Comparison of ENCODE assay signal across 17 cellular contexts in the genomic region with DNA sequence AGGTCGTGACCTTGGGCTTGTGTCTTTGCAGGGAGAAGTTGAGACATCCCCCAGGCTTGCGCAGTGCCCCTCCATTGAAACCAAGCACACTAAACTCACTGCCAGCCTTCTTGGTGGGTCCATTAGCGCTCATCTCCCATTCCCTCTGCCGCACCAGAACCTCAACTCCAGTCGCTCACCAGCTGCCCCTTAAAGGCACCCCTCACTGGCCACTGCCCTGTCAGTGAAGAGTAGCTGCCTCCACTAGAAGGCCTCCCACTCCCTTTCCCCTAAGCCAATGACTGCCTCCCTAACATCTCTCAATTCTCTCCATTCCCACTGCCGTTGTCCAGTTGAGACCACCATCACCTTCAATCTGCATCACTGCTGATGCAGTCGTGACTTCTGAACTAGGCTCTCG.
DNase-seq lines count a peak whose midpoint lies in the region; ATAC-seq and TF ChIP-seq lines count a peak whose summit lies in the region.
"Had no signal": no experiment of that assay in that cellular context is flagged by ENCODE, and none has a peak within 500 bp of the region (broad histone marks: within the 10 kb centered on the region; RNA-seq: fewer than 3 reads in every experiment).

No MANE protein-coding gene starts in this region.

- peaks cover 0 to 21% (median 0%) of the 10 kb centered on the region in 4 donors for H3K27me3 ChIP-seq in esophagus muscularis mucosa
- H3K27me3 ChIP-seq in vagina = no peaks in the 10 kb centered on the region
- H3K27me3 ChIP-seq: BLaER1 had no signal

- no peak for TF ChIP-seq EP300 in esophagus muscularis mucosa (IDR thresholded peaks at IDR 0.05)

- peak overlapping the region; percentile 71 for H3K27ac Mint-ChIP-seq in T-helper 2 cell treated with Interferon-gamma antibody and Interleukin-4, amounts not matched to agents 5 μg/mL and 100 μg/mL, for 36 hours
- peak overlapping the region; percentile 77 for H3K27ac Mint-ChIP-seq in activated naive CD8-positive, alpha-beta T cell
- no peak overlapping the region for H3K27ac Mint-ChIP-seq in activated naive CD8-positive, alpha-beta T cell treated with anti-CD3 and anti-CD28 coated beads, Interleukin-2, amount 50 U/mL, for 24 hours
- H3K27ac Mint-ChIP-seq: GM23338 had no signal

- TF ChIP-seq CTCF in esophagus muscularis mucosa (IDR thresholded peaks at IDR 0.05) (no peak), vagina (IDR thresholded peaks at IDR 0.05) (no peak)

- no peak for TF ChIP-seq POLR2A in esophagus muscularis mucosa (IDR thresholded peaks at IDR 0.05; ENCODE audit: low read depth)
- no peak for TF ChIP-seq POLR2A in vagina (IDR thresholded peaks at IDR 0.05)

- no peaks in the 10 kb centered on the region for H3K9me3 Mint-ChIP-seq in T-helper 2 cell treated with Interferon-gamma antibody and Interleukin-4, amounts not matched to agents 5 μg/mL and 100 μg/mL, for 36 hours
- H3K9me3 Mint-ChIP-seq in activated naive CD8-positive, alpha-beta T cell (ENCODE audit: low read depth) = no peaks in the 10 kb centered on the region
- peaks cover 4% of the 10 kb centered on the region for H3K9me3 Mint-ChIP-seq in activated naive CD8-positive, alpha-beta T cell treated with anti-CD3 and anti-CD28 coated beads, Interleukin-2, amount 50 U/mL, for 24 hours
- H3K9me3 Mint-ChIP-seq: GM23338 had no signal

- peak overlapping the region; percentile 37 for H3K4me3 Mint-ChIP-seq in T-helper 2 cell treated with Interferon-gamma antibody and Interleukin-4, amounts not matched to agents 5 μg/mL and 100 μg/mL, for 36 hours
- peak overlapping the region; percentile 43 for H3K4me3 Mint-ChIP-seq in activated naive CD8-positive, alpha-beta T cell
- no peak overlapping the region for H3K4me3 Mint-ChIP-seq in activated naive CD8-positive, alpha-beta T cell treated with anti-CD3 and anti-CD28 coated beads, Interleukin-2, amount 50 U/mL, for 24 hours
- H3K4me3 Mint-ChIP-seq: GM23338 had no signal

- H3K36me3 ChIP-seq in esophagus muscularis mucosa (no peaks in the 10 kb centered on the region), vagina (no peaks in the 10 kb centered on the region)
- H3K36me3 ChIP-seq: BLaER1 had no signal

- no peaks in the 10 kb centered on the region for H3K27me3 Mint-ChIP-seq in T-helper 2 cell treated with Interferon-gamma antibody and Interleukin-4, amounts not matched to agents 5 μg/mL and 100 μg/mL, for 36 hours (ENCODE audit: low read depth)
- no peaks in the 10 kb centered on the region for H3K27me3 Mint-ChIP-seq in activated naive CD8-positive, alpha-beta T cell
- H3K27me3 Mint-ChIP-seq in activated naive CD8-positive, alpha-beta T cell treated with anti-CD3 and anti-CD28 coated beads, Interleukin-2, amount 50 U/mL, for 24 hours = no peaks in the 10 kb centered on the region

- 77% methylated on average over 8 of the region's 8 CpGs for WGBS in esophagus muscularis mucosa

- no peak for ATAC-seq in activated naive CD8-positive, alpha-beta T cell treated with anti-CD3 and anti-CD28 coated beads, Interleukin-2, amount 50 U/mL, for 24 hours
- ATAC-seq in HG02763 (IDR thresholded peaks at IDR 0.05; ENCODE audit: unreplicated experiment) = no peak
- ATAC-seq in GM21825 (IDR thresholded peaks at IDR 0.05; ENCODE audit: unreplicated experiment) = no peak
- ATAC-seq: GM23338, PC-3 had no signal

- no peak overlapping the region for H3K27ac ChIP-seq in esophagus muscularis mucosa (replicated peaks in 1 of 4)
- no peak overlapping the region for H3K27ac ChIP-seq in vagina
- H3K27ac ChIP-seq: BLaER1 had no signal

- intact Hi-C loops in esophagus muscularis mucosa (cut with DNase I) = no loop called here
- intact Hi-C loops in vagina (cut with DNase I) = no loop called here

- H3K4me3 ChIP-seq in esophagus muscularis mucosa = no peak overlapping the region
- no peak overlapping the region for H3K4me3 ChIP-seq in vagina
- H3K4me3 ChIP-seq: BLaER1, GM23338 had no signal

- H3K9me3 ChIP-seq in esophagus muscularis mucosa = no peaks in the 10 kb centered on the region
- no peaks in the 10 kb centered on the region for H3K9me3 ChIP-seq in vagina
- H3K9me3 ChIP-seq: BLaER1 had no signal

- H3K36me3 Mint-ChIP-seq in T-helper 2 cell treated with Interferon-gamma antibody and Interleukin-4, amounts not matched to agents 5 μg/mL and 100 μg/mL, for 36 hours (ENCODE audit: low read depth) = no peaks in the 10 kb centered on the region
- no peaks in the 10 kb centered on the region for H3K36me3 Mint-ChIP-seq in activated naive CD8-positive, alpha-beta T cell
- H3K36me3 Mint-ChIP-seq in activated naive CD8-positive, alpha-beta T cell treated with anti-CD3 and anti-CD28 coated beads, Interleukin-2, amount 50 U/mL, for 24 hours (ENCODE audit: low read depth) = no peaks in the 10 kb centered on the region

- H3K4me1 ChIP-seq in esophagus muscularis mucosa = no peaks in the 10 kb centered on the region
- H3K4me1 ChIP-seq in vagina = no peaks in the 10 kb centered on the region

- DNase-seq in T-helper 2 cell treated with Interferon-gamma antibody and Interleukin-4, amounts not matched to agents 5 μg/mL and 100 μg/mL, for 36 hours (ENCODE audit: low spot score) = no peak
- DNase-seq in T-helper 2 cell = no peak
- no peak for DNase-seq in activated naive CD8-positive, alpha-beta T cell treated with anti-CD3 and anti-CD28 coated beads, Interleukin-2, amount 50 U/mL, for 24 hours
- DNase-seq in esophagus muscularis mucosa (ENCODE audit: extremely low spot score) = peak; percentile 45
- peak; percentile 52 to 74 for DNase-seq in vagina (ENCODE audit: extremely low spot score in 2 of 2)
- DNase-seq: 8988T, IMR-90, Kasumi-1, NCI-H1105 treated with DMSO at 0.1 percent for 48 hours, NCI-H187, NCI-H446, PC-3 had no signal

- H3K4me1 Mint-ChIP-seq in T-helper 2 cell treated with Interferon-gamma antibody and Interleukin-4, amounts not matched to agents 5 μg/mL and 100 μg/mL, for 36 hours (ENCODE audit: low read depth) = peaks cover 51% of the 10 kb centered on the region
- peaks cover 81% of the 10 kb centered on the region for H3K4me1 Mint-ChIP-seq in activated naive CD8-positive, alpha-beta T cell (ENCODE audit: low read depth)
- H3K4me1 Mint-ChIP-seq in activated naive CD8-positive, alpha-beta T cell treated with anti-CD3 and anti-CD28 coated beads, Interleukin-2, amount 50 U/mL, for 24 hours = peaks cover 53% of the 10 kb centered on the region

Comparison
In these comparisons a context has a peak if more than half of its experiments do, and no peak if none do; other contexts are left out.
1. DNase-seq: peak in esophagus muscularis mucosa (single experiment) and vagina (2 of 2); none in T-helper 2 cell treated with Interferon-gamma antibody and Interleukin-4, amounts not matched to agents 5 μg/mL and 100 μg/mL, for 36 hours (single experiment), T-helper 2 cell (0 of 5) and activated naive CD8-positive, alpha-beta T cell treated with anti-CD3 and anti-CD28 coated beads, Interleukin-2, amount 50 U/mL, for 24 hours (single experiment).